In the genomic region with DNA sequence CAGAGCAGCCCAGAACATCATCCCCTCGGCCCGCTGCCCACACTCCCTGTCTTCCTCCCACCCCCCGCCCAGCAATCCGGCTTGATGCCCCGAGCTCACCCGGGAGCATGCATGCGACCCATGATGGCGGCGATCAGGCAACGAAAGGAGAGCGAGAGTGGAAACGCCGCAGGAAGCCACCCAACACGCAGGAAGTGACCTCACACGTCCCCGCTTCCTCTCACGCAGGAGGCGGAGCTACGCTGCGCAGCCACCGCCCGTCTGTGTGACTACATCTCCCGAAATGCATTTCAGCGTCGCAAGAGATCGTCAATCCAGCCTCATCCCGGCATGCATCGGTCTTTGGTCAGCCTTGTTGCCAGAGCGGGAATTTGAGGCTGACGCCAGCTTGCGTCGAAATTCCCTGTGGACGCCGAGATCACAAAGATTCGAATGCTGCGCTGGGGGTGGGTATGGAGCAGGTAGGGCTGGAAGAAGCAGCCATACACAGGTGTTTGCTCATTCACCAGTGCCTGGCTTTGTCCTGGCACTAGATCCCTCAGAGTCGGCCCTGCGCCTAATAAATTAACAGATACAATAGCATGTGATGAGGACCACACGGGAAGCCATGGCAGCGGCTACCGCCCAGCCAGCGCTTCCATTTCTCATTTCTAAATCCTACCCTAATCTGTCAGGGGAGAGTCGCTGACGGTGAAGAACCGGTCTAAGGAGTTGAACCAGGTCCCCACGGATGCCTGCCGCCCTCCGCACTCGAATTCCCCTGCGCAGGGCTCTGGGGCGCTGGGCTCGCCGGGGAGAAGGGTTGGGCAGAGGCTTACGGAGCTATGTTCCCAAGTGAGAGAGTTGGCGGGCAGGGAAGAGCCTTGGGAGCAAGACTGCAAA, we compare ENCODE assay signal across 1 cellular context.
TF ChIP-seq lines count a peak whose summit lies in the region.

Gene RPS13, minus strand, starts transcription at position 148 of the 882 bp plus-strand sequence. Its CDS starts 26 bp downstream, at position 122.

TF ChIP-seq in HEK293, 187 proteins besides CTCF, POLR2A, EP300 and RAD21 (continued from another document and continues in another):
- no peak for TF ChIP-seq ZNF280D (tag by site-specific recombination; IDR thresholded peaks at IDR 0.05)
- TF ChIP-seq ZBTB49 (tag by site-specific recombination; IDR thresholded peaks at IDR 0.05; ENCODE audit: low read depth), result no peak
- no peak for TF ChIP-seq ZNF292 (tag by site-specific recombination; IDR thresholded peaks at IDR 0.05; ENCODE audit: borderline replicate concordance, low read depth)
- no peak for TF ChIP-seq ZNF792 (tag by site-specific recombination; IDR thresholded peaks at IDR 0.05)
- TF ChIP-seq, protein P1, sequence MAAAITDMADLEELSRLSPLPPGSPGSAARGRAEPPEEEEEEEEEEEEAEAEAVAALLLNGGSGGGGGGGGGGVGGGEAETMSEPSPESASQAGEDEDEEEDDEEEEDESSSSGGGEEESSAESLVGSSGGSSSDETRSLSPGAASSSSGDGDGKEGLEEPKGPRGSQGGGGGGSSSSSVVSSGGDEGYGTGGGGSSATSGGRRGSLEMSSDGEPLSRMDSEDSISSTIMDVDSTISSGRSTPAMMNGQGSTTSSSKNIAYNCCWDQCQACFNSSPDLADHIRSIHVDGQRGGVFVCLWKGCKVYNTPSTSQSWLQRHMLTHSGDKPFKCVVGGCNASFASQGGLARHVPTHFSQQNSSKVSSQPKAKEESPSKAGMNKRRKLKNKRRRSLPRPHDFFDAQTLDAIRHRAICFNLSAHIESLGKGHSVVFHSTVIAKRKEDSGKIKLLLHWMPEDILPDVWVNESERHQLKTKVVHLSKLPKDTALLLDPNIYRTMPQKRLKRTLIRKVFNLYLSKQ (tag by site-specific recombination; IDR thresholded peaks at IDR 0.05; ENCODE audit: borderline replicate concordance), result no peak
- TF ChIP-seq, protein P2, sequence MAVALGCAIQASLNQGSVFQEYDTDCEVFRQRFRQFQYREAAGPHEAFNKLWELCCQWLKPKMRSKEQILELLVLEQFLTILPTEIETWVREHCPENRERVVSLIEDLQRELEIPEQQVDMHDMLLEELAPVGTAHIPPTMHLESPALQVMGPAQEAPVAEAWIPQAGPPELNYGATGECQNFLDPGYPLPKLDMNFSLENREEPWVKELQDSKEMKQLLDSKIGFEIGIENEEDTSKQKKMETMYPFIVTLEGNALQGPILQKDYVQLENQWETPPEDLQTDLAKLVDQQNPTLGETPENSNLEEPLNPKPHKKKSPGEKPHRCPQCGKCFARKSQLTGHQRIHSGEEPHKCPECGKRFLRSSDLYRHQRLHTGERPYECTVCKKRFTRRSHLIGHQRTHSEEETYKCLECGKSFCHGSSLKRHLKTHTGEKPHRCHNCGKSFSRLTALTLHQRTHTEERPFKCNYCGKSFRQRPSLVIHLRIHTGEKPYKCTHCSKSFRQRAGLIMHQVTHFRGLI (tag by site-specific recombination; IDR thresholded peaks at IDR 0.05), result no peak
- 0 out of 2 replicates have a peak, but pooled peaks have one; percentile 47 for TF ChIP-seq ZNF24 (tag by site-specific recombination; IDR thresholded peaks at IDR 0.05)
- no peak for TF ChIP-seq ZNF248 (tag by site-specific recombination; IDR thresholded peaks at IDR 0.05)
- TF ChIP-seq, protein P3, sequence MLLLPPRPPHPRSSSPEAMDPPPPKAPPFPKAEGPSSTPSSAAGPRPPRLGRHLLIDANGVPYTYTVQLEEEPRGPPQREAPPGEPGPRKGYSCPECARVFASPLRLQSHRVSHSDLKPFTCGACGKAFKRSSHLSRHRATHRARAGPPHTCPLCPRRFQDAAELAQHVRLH (tag by site-specific recombination; IDR thresholded peaks at IDR 0.05), result 0 out of 2 replicates have a peak, but pooled peaks have one; percentile 10
- no peak for TF ChIP-seq ZNF473 (tag by site-specific recombination; IDR thresholded peaks at IDR 0.05)
- peak; percentile 65 for TF ChIP-seq ZXDB (tag by site-specific recombination; IDR thresholded peaks at IDR 0.05)
- TF ChIP-seq ZNF560 (tag by site-specific recombination; IDR thresholded peaks at IDR 0.05; ENCODE audit: borderline replicate concordance), result no peak
- peak; percentile 93 for TF ChIP-seq PRDM1 (tag by site-specific recombination; IDR thresholded peaks at IDR 0.05)
- peak; percentile 61; the same call in 1 of the 2 replicates for TF ChIP-seq ZFHX2 (tag by site-specific recombination; conservative IDR thresholded peaks at IDR 0.05)
- TF ChIP-seq ZNF335 (tag by site-specific recombination; conservative IDR thresholded peaks at IDR 0.05), result peak; percentile 86
- no peak for TF ChIP-seq ZNF658 (tag by site-specific recombination; IDR thresholded peaks at IDR 0.05)
- no peak for TF ChIP-seq ZNF654 (tag by site-specific recombination; IDR thresholded peaks at IDR 0.05; ENCODE audit: low read depth)
- peak; percentile 79 for TF ChIP-seq YY1 (tag by site-specific recombination; IDR thresholded peaks at IDR 0.05)
- TF ChIP-seq ZNF621 (tag by site-specific recombination; IDR thresholded peaks at IDR 0.05), result no peak
- TF ChIP-seq, protein P4, sequence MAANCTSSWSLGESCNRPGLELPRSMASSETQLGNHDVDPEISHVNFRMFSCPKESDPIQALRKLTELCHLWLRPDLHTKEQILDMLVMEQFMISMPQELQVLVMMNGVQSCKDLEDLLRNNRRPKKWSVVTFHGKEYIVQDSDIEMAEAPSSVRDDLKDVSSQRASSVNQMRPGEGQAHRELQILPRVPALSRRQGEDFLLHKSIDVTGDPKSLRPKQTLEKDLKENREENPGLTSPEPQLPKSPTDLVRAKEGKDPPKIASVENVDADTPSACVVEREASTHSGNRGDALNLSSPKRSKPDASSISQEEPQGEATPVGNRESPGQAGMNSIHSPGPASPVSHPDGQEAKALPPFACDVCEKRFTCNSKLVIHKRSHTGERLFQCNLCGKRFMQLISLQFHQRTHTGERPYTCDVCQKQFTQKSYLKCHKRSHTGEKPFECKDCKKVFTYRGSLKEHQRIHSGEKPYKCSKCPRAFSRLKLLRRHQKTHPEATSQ (tag by site-specific recombination; IDR thresholded peaks at IDR 0.05), result no peak
- TF ChIP-seq ZNF211 (tag by site-specific recombination; IDR thresholded peaks at IDR 0.05; ENCODE audit: low read depth), result no peak
- TF ChIP-seq ZBTB10 (tag by site-specific recombination; IDR thresholded peaks at IDR 0.05), result no peak
- TF ChIP-seq ZNF626 (tag by site-specific recombination; IDR thresholded peaks at IDR 0.05), result no peak
- no peak for TF ChIP-seq ZNF394 (tag by site-specific recombination; IDR thresholded peaks at IDR 0.05; ENCODE audit: borderline replicate concordance)
- TF ChIP-seq ZNF423 (tag by site-specific recombination; IDR thresholded peaks at IDR 0.05), result no peak
- TF ChIP-seq ZNF629 (tag by site-specific recombination; IDR thresholded peaks at IDR 0.05), result peak; percentile 95
- TF ChIP-seq, protein P5, sequence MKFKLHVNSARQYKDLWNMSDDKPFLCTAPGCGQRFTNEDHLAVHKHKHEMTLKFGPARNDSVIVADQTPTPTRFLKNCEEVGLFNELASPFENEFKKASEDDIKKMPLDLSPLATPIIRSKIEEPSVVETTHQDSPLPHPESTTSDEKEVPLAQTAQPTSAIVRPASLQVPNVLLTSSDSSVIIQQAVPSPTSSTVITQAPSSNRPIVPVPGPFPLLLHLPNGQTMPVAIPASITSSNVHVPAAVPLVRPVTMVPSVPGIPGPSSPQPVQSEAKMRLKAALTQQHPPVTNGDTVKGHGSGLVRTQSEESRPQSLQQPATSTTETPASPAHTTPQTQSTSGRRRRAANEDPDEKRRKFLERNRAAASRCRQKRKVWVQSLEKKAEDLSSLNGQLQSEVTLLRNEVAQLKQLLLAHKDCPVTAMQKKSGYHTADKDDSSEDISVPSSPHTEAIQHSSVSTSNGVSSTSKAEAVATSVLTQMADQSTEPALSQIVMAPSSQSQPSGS (tag by site-specific recombination; IDR thresholded peaks at IDR 0.05; ENCODE audit: low read depth), result peak; percentile 71
- no peak for TF ChIP-seq KLF9 (tag by site-specific recombination; IDR thresholded peaks at IDR 0.05; ENCODE audit: low read depth)
- TF ChIP-seq REPIN1 (tag by site-specific recombination; IDR thresholded peaks at IDR 0.05; ENCODE audit: low read depth), result no peak
- no peak for TF ChIP-seq OSR2 (tag by site-specific recombination; IDR thresholded peaks at IDR 0.05)
- 0 out of 2 replicates have a peak, but pooled peaks have one; percentile 16 for TF ChIP-seq ZNF561 (tag by site-specific recombination; IDR thresholded peaks at IDR 0.05; ENCODE audit: borderline replicate concordance)
- no peak for TF ChIP-seq ZFP3 (tag by site-specific recombination; IDR thresholded peaks at IDR 0.05; ENCODE audit: low read depth)
- no peak for TF ChIP-seq ZNF624 (tag by site-specific recombination; IDR thresholded peaks at IDR 0.05)
- no peak for TF ChIP-seq ZNF404 (tag by site-specific recombination; IDR thresholded peaks at IDR 0.05)
- TF ChIP-seq, protein P6, sequence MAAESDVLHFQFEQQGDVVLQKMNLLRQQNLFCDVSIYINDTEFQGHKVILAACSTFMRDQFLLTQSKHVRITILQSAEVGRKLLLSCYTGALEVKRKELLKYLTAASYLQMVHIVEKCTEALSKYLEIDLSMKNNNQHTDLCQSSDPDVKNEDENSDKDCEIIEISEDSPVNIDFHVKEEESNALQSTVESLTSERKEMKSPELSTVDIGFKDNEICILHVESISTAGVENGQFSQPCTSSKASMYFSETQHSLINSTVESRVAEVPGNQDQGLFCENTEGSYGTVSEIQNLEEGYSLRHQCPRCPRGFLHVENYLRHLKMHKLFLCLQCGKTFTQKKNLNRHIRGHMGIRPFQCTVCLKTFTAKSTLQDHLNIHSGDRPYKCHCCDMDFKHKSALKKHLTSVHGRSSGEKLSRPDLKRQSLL (tag by site-specific recombination; IDR thresholded peaks at IDR 0.05), result no peak
- no peak for TF ChIP-seq ZNF26 (tag by site-specific recombination; IDR thresholded peaks at IDR 0.05)
- TF ChIP-seq KLF10 (tag by site-specific recombination; IDR thresholded peaks at IDR 0.05), result no peak
- TF ChIP-seq ZNF121 (tag by site-specific recombination; IDR thresholded peaks at IDR 0.05), result no peak
- TF ChIP-seq ZNF76 (tag by site-specific recombination; IDR thresholded peaks at IDR 0.05; ENCODE audit: borderline replicate concordance, low read depth), result peak; percentile 97
- no peak for TF ChIP-seq ZNF664 (tag by site-specific recombination; IDR thresholded peaks at IDR 0.05)
- TF ChIP-seq ZNF843 (tag by site-specific recombination; IDR thresholded peaks at IDR 0.05), result no peak; the same call in 1 of the 2 replicates
